27 cellular contexts compared by ENCODE assay signal in genomic region chr13:110334256-110334655, GRCh38. TPM values are rescaled to one million over a fixed set of nuclear protein-coding genes. Genes with fewer than 3 reads are reported as not detected.
DNase-seq lines count a peak whose midpoint lies in the region; ATAC-seq and TF ChIP-seq lines count a peak whose summit lies in the region.
"Had no signal": no experiment of that assay in that cellular context is flagged by ENCODE, and none has a peak within 500 bp of the region (broad histone marks: within the 10 kb centered on the region; RNA-seq: fewer than 3 reads in every experiment).

No MANE protein-coding gene starts in this region.

- H3K79me2 ChIP-seq in osteoblast (ENCODE audit: insufficient read depth, low read length), result peaks cover 61% of the 10 kb centered on the region

- H3K36me3 ChIP-seq in RWPE2 (ENCODE audit: low read depth) (peaks cover 36% of the 10 kb centered on the region), esophagus squamous epithelium (no peaks in the 10 kb centered on the region), osteoblast (ENCODE audit: insufficient read depth, low read length) (peaks cover 35% of the 10 kb centered on the region)
- H3K36me3 ChIP-seq: cardiac muscle cell, MG63 had no signal

- no peak overlapping the region for H2AFZ ChIP-seq in osteoblast (ENCODE audit: low read length)

- H3K4me2 ChIP-seq in osteoblast (ENCODE audit: insufficient read depth, low read length), result no peak overlapping the region
- H3K4me2 ChIP-seq: A549 had no signal

- peaks cover 0 to 2% of the 10 kb centered on the region in 2 donors for H3K9me3 Mint-ChIP-seq in natural killer cell
- H3K9me3 Mint-ChIP-seq: activated naive CD8-positive, alpha-beta T cell treated with anti-CD3 and anti-CD28 coated beads for 36 hours; naive thymus-derived CD8-positive, alpha-beta T cell had no signal

- H3K27ac ChIP-seq in RWPE2 (ENCODE audit: poor library complexity, severe bottlenecking) (peak overlapping the region; percentile 54), esophagus squamous epithelium (peak overlapping the region in 3 of 4 donors; percentile 20 to 50 (median 49)), osteoblast (ENCODE audit: low read depth, low read length) (no peak overlapping the region)
- H3K27ac ChIP-seq: A549, cardiac muscle cell, lower lobe of right lung, skin epidermis had no signal

- H3K4me3 Mint-ChIP-seq in natural killer cell, result no peak overlapping the region
- H3K4me3 Mint-ChIP-seq: activated CD8-positive, alpha-beta T cell treated with anti-CD3 and anti-CD28 coated beads, Interleukin-2, amount 10 ng/mL, durations not matched to agents 7 days and 5 days; activated naive CD8-positive, alpha-beta T cell treated with anti-CD3 and anti-CD28 coated beads for 36 hours; CD14-positive monocyte; naive thymus-derived CD8-positive, alpha-beta T cell had no signal

- no peaks in the 10 kb centered on the region for H3K9me3 ChIP-seq in RWPE2 (ENCODE audit: severe bottlenecking)
- no peaks in the 10 kb centered on the region for H3K9me3 ChIP-seq in esophagus squamous epithelium
- no peaks in the 10 kb centered on the region for H3K9me3 ChIP-seq in osteoblast (ENCODE audit: low read depth, low read length)
- H3K9me3 ChIP-seq: A549, lower lobe of right lung, MG63 had no signal

- peaks cover 13% of the 10 kb centered on the region for H4K20me1 ChIP-seq in osteoblast (ENCODE audit: insufficient read depth, low read length)

- H3K4me1 ChIP-seq in RWPE2 (ENCODE audit: insufficient read depth, poor library complexity, severe bottlenecking) (peaks cover 11% of the 10 kb centered on the region), esophagus squamous epithelium (peaks cover 0 to 53% (median 24%) of the 10 kb centered on the region in 3 donors), osteoblast (ENCODE audit: insufficient read depth, low read length) (peaks cover 58% of the 10 kb centered on the region)

- H3K27me3 Mint-ChIP-seq in natural killer cell (ENCODE audit: low read depth in 2 of 2), result peaks cover 15 to 51% of the 10 kb centered on the region in 2 donors

- no peaks in the 10 kb centered on the region for H3K36me3 Mint-ChIP-seq in natural killer cell
- H3K36me3 Mint-ChIP-seq: activated naive CD8-positive, alpha-beta T cell treated with anti-CD3 and anti-CD28 coated beads for 36 hours; CD14-positive monocyte; naive thymus-derived CD8-positive, alpha-beta T cell had no signal

- TF ChIP-seq CTCF in AG10803 (conservative IDR thresholded peaks at IDR 0.05; ENCODE audit: low read length), result no peak
- no peak for TF ChIP-seq CTCF in RWPE2 (IDR thresholded peaks at IDR 0.05; ENCODE audit: poor library complexity, severe bottlenecking)
- TF ChIP-seq CTCF in esophagus squamous epithelium (IDR thresholded peaks at IDR 0.05), result no peak
- TF ChIP-seq CTCF in osteoblast (IDR thresholded peaks at IDR 0.05; ENCODE audit: extremely low read depth, low read depth, low read length), result no peak
- TF ChIP-seq CTCF in natural killer cell (IDR thresholded peaks at IDR 0.05), result no peak

- no peak overlapping the region for H3K27ac Mint-ChIP-seq in natural killer cell
- H3K27ac Mint-ChIP-seq: activated CD8-positive, alpha-beta T cell treated with anti-CD3 and anti-CD28 coated beads, Interleukin-2, amount 10 ng/mL, durations not matched to agents 7 days and 5 days; activated naive CD8-positive, alpha-beta T cell treated with anti-CD3 and anti-CD28 coated beads for 36 hours; CD14-positive monocyte had no signal

- peak; percentile 73 for DNase-seq in AG10803 (ENCODE audit: low read depth)
- no peak for DNase-seq in RWPE2 (ENCODE audit: low spot score)
- DNase-seq in esophagus squamous epithelium (lab: John Stamatoyannopoulos, UW), result no peak
- DNase-seq in osteoblast (ENCODE audit: insufficient read length, low spot score, missing footprints), result peak; percentile 55
- no peak for DNase-seq in NCI-H748 (lab: John Stamatoyannopoulos, UW; ENCODE audit: unreplicated experiment)
- no peak for DNase-seq in activated CD4-positive, alpha-beta T cell treated with anti-CD3 and anti-CD28 coated beads for 4 hours
- no peak for DNase-seq in natural killer cell
- DNase-seq: activated CD8-positive, alpha-beta T cell treated with anti-CD3 and anti-CD28 coated beads, Interleukin-2, amount 10 ng/mL, durations not matched to agents 7 days and 5 days; activated naive CD8-positive, alpha-beta T cell treated with anti-CD3 and anti-CD28 coated beads for 36 hours; activated T-cell treated with anti-CD3 and anti-CD28 coated beads, Interleukin-2, amount 50 U/mL, for 48 hours; DMS 273 treated with DMSO at 0.1 percent for 48 hours; HCEC 1CT; lower lobe of right lung; MG63; naive thymus-derived CD8-positive, alpha-beta T cell; NCI-H146; NCI-H774; PC-3; stimulated activated CD4-positive, alpha-beta T cell treated with anti-CD3 and anti-CD28 coated beads, Interleukin-4, amount 100 ng/mL, for 1 hour had no signal

- H3K4me3 ChIP-seq in AG10803 (ENCODE audit: low read length) (no peak overlapping the region), RWPE2 (ENCODE audit: severe bottlenecking) (no peak overlapping the region), esophagus squamous epithelium (no peak overlapping the region), osteoblast (ENCODE audit: insufficient read depth, low read length) (no peak overlapping the region)
- H3K4me3 ChIP-seq: A549, cardiac muscle cell, GM12878, lower lobe of right lung, MG63, skin epidermis had no signal

- no peak for TF ChIP-seq POLR2A in esophagus squamous epithelium (IDR thresholded peaks at IDR 0.05)

- H3K27me3 ChIP-seq in RWPE2 (ENCODE audit: insufficient read depth, poor library complexity, severe bottlenecking) (no peaks in the 10 kb centered on the region), esophagus squamous epithelium (no peaks in the 10 kb centered on the region), osteoblast (ENCODE audit: insufficient read depth, low read length) (no peaks in the 10 kb centered on the region)
- H3K27me3 ChIP-seq: cardiac muscle cell, MG63 had no signal

- no peaks in the 10 kb centered on the region for H3K4me1 Mint-ChIP-seq in natural killer cell
- H3K4me1 Mint-ChIP-seq: CD14-positive monocyte had no signal

- WGBS in esophagus squamous epithelium, 2 donors, result 82 to 88% methylated on average over 8 of the region's 8 CpGs

- intact Hi-C loops in esophagus squamous epithelium (cut with DNase I) (no loop called here), natural killer cell (cut with micrococcal nuclease) (no loop called here)

- peak; percentile 69 for ATAC-seq in RWPE2 (ENCODE audit: low read depth)
- no peak for ATAC-seq in HG03095 (IDR thresholded peaks at IDR 0.05; ENCODE audit: unreplicated experiment)
- ATAC-seq in natural killer cell, result no peak
- ATAC-seq: A549; activated CD8-positive, alpha-beta T cell treated with anti-CD3 and anti-CD28 coated beads, Interleukin-2, amount 10 ng/mL, durations not matched to agents 7 days and 5 days; esophagus mucosa; GM12878; HepG2; lower lobe of right lung; naive thymus-derived CD8-positive, alpha-beta T cell; PC-3 had no signal

RNA-seq across cellular contexts. Expression of gene COL4A2, which starts 27.2 kb away (rescaled TPM):
- total RNA-seq in esophagus squamous epithelium (100 to 1,000 TPM in 1 of 4 donors, 10 to 100 TPM in 3; 11.9 to 102 (median 43.5) TPM), osteoblast (267 and 291 TPM in 2 replicates), natural killer cell (not detected)
- total RNA-seq: activated CD8-positive, alpha-beta T cell treated with anti-CD3 and anti-CD28 coated beads, Interleukin-2, amount 10 ng/mL, durations not matched to agents 7 days and 5 days; activated naive CD8-positive, alpha-beta T cell treated with anti-CD3 and anti-CD28 coated beads for 36 hours; naive thymus-derived CD8-positive, alpha-beta T cell had no signal

RNA-seq across cellular contexts. Expression of gene COL4A1, which starts 27.3 kb away (rescaled TPM):
- total RNA-seq in esophagus squamous epithelium, result 10 to 100 TPM in 3 of 4 donors, 1 to 10 TPM in 1; 8.9 to 97.1 (median 40.2) TPM
- 412 and 433 TPM in 2 replicates for total RNA-seq in osteoblast
- total RNA-seq in natural killer cell, result not detected
- total RNA-seq: activated CD8-positive, alpha-beta T cell treated with anti-CD3 and anti-CD28 coated beads, Interleukin-2, amount 10 ng/mL, durations not matched to agents 7 days and 5 days; activated naive CD8-positive, alpha-beta T cell treated with anti-CD3 and anti-CD28 coated beads for 36 hours; HepG2; naive thymus-derived CD8-positive, alpha-beta T cell had no signal

Comparison
In these comparisons a context has a peak if more than half of its experiments do, and no peak if none do; other contexts are left out.
1. DNase-seq: peak in AG10803 (single experiment) and osteoblast (single experiment); none in RWPE2 (single experiment), esophagus squamous epithelium (single experiment), NCI-H748 (single experiment), activated CD4-positive, alpha-beta T cell treated with anti-CD3 and anti-CD28 coated beads for 4 hours (0 of 2) and natural killer cell (single experiment).
2. RNA of gene COL4A2, which starts 27.2 kb away (total RNA-seq): 267 to 291 TPM in osteoblast and 11.9 to 102 TPM in esophagus squamous epithelium; not detected in natural killer cell; every median in the first group is over 4 times any median in the second.
3. RNA of gene COL4A1, which starts 27.3 kb away (total RNA-seq): 412 to 433 TPM in osteoblast and 8.9 to 97.1 TPM in esophagus squamous epithelium; not detected in natural killer cell; every median in the first group is over 4 times any median in the second.